8 cellular contexts compared by ENCODE assay signal in the genomic region with DNA sequence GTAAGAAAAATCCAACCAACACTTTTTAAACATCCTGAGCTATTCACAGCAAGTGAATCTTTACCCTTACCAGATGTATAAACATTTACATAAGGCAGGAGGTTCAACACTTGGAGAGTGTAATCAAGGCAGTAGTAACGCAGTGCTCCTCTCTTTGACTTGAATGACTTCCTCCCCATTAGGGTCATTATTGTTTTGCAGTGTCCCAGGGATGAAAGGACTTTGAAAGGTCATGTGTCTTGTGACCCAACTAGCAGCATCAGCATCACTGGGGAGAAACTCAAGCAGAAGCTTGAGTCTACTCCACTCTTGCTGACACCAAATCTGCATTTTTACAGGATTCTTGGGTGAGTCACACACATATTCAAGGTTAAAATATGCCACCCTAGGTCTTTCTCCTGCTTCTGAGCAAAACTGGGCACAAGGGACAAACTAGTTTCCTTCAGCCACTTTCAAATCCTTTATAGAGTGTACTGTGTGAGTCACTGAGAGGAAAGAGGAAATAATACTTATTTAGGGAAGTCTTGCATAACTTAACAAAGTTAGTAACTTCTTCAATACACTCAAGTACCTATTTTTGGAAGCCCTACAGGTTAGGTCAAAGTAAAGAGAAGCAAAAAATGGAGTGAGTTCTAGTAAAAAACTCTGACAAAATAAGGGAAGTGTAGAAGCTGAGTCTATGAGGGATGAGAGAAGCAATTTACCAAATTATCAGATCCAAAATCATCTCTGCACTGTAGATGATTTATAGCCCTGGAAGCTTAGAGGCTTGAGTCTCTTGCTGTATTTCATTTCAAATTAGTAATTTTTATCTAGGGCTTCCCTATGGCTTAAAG. TPM values are rescaled to one million over a fixed set of nuclear protein-coding genes. Genes with fewer than 3 reads are reported as not detected.
A peak's percentile ranks its signal among the peaks of the same experiment; 100 is the strongest.
DNase-seq lines count a peak whose midpoint lies in the region; ATAC-seq and TF ChIP-seq lines count a peak whose summit lies in the region.

No MANE protein-coding gene starts in this region.

- TF ChIP-seq EP300 in stomach (IDR thresholded peaks at IDR 0.05): no peak

- peak overlapping the region; percentile 87 for H3K27ac Mint-ChIP-seq in T-helper 17 cell

- WGBS in stomach, 5 donors: 5 to 33% (median 17%) methylated on average over 1 of the region's 1 CpG

- TF ChIP-seq CTCF in left ventricle myocardium inferior (IDR thresholded peaks at IDR 0.05; ENCODE audit: borderline replicate concordance): no peak
- TF ChIP-seq CTCF in stomach (IDR thresholded peaks at IDR 0.05): no peak

- H3K27ac ChIP-seq in left ventricle myocardium inferior (replicated peaks) (peak overlapping the region; percentile 60), stomach (peak overlapping the region in 4 of 5 donors; percentile 56 to 66 (median 58))

- no peaks in the 10 kb centered on the region for H3K36me3 ChIP-seq in left ventricle myocardium inferior
- H3K36me3 ChIP-seq in stomach: no peaks in the 10 kb centered on the region

- peaks cover 5% of the 10 kb centered on the region for H3K36me3 Mint-ChIP-seq in T-helper 17 cell (ENCODE audit: low read depth)

- H3K4me3 Mint-ChIP-seq in T-helper 17 cell: no peak overlapping the region

- H3K27me3 ChIP-seq in left ventricle myocardium inferior (ENCODE audit: low read depth) (no peaks in the 10 kb centered on the region), stomach (no peaks in the 10 kb centered on the region)

- H3K27me3 Mint-ChIP-seq in T-helper 17 cell: no peaks in the 10 kb centered on the region

- peaks cover 24% of the 10 kb centered on the region for H3K4me1 ChIP-seq in left ventricle myocardium inferior
- H3K4me1 ChIP-seq in stomach: peaks cover 0 to 23% (median 15%) of the 10 kb centered on the region in 4 donors

- intact Hi-C loops in left ventricle myocardium inferior (cut with micrococcal nuclease): no loop called here
- intact Hi-C loops in stomach (cut with DNase I; ENCODE audit: low total_unique reads): no loop called here

- ATAC-seq in GM19395 (IDR thresholded peaks at IDR 0.05; ENCODE audit: unreplicated experiment) (peak; percentile 96), HG03378 (IDR thresholded peaks at IDR 0.05; ENCODE audit: unreplicated experiment) (peak; percentile 96), T-helper 17 cell (peak; percentile 81)

- H3K9me3 ChIP-seq in T-helper 17 cell (ENCODE audit: control insufficient read depth, low read length, poor library complexity, severe bottlenecking) (no peaks in the 10 kb centered on the region), left ventricle myocardium inferior (replicated peaks) (no peaks in the 10 kb centered on the region), stomach (no peaks in the 10 kb centered on the region)

- peaks cover 31% of the 10 kb centered on the region for H3K4me1 Mint-ChIP-seq in T-helper 17 cell

- TF ChIP-seq POLR2A in stomach (IDR thresholded peaks at IDR 0.05): no peak

- H3K4me3 ChIP-seq in left ventricle myocardium inferior (no peak overlapping the region), stomach (no peak overlapping the region)

- DNase-seq in CD1c-positive myeloid dendritic cell (ENCODE audit: extremely low spot score) (peak; percentile 95), T-helper 17 cell (no peak), left ventricle myocardium inferior (no peak), stomach (no peak), cerebellum (ENCODE audit: low spot score) (no peak)
- DNase-seq in NK-92 treated with Interleukin-12 subunit alpha and Interleukin-12 subunit beta, amount 100 ng/mL, for 24 hours (lab: John Stamatoyannopoulos, UW): no peak

RNA-seq across cellular contexts. Expression of gene EML4, which starts 51.0 kb away (rescaled TPM):
- 100 to 1,000 TPM; 292 to 348 TPM for total RNA-seq in T-helper 17 cell
- total RNA-seq in left ventricle myocardium inferior: 4.3 TPM
- total RNA-seq in stomach: 100 to 1,000 TPM in 1 of 5 donors, 10 to 100 TPM in 4; 24.6 to 292 (median 65.3) TPM
- polyA plus RNA-seq in stomach: 10 to 100 TPM; 10.2 to 13.3 (median 10.5) TPM
- total RNA-seq in cerebellum: 48.5 TPM
